In the genomic region with DNA sequence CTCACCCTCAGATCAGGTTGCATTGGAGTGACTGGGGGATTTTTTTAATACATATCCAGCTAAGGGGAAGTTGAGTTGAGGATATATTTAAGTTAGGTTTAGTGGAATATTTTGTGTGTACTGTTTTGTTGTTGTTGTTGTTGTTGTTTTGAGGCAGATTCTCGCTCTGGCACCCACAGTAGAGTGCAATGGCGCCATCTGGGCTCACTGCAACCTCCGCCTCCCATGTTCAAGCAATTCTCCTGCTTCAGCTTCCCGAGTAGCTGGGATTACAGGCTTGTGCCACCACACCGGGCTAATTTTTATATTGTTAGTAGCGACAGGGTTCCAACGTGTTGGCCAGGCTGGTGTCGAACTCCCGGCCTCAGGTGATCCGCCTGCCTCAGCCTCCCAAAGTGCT, we compare ENCODE assay signal across 4 cellular contexts.
TF ChIP-seq lines count a peak whose summit lies in the region.

No MANE protein-coding gene starts in this region.

TF ChIP-seq in SK-N-SH, 30 proteins besides CTCF, POLR2A, EP300 and RAD21:
- TF ChIP-seq, protein P1, sequence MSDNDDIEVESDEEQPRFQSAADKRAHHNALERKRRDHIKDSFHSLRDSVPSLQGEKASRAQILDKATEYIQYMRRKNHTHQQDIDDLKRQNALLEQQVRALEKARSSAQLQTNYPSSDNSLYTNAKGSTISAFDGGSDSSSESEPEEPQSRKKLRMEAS (IDR thresholded peaks at IDR 0.05; ENCODE audit: low read depth): no peak

TF ChIP-seq in SK-N-SH treated with all-trans-retinoic acid at 6 μM for 48 hours, 23 proteins besides CTCF, POLR2A, EP300 and RAD21 (continued from another document):
- TF ChIP-seq ARNTL (CRISPR knock-in tag; IDR thresholded peaks at IDR 0.05; ENCODE audit: borderline replicate concordance, low read depth) (no peak), ZFP3 (CRISPR knock-in tag; IDR thresholded peaks at IDR 0.05) (no peak), GLIS3 (CRISPR knock-in tag; IDR thresholded peaks at IDR 0.05) (no peak), ZNF70 (CRISPR knock-in tag; IDR thresholded peaks at IDR 0.05) (no peak), ZFP30 (CRISPR knock-in tag; IDR thresholded peaks at IDR 0.05) (no peak), POU6F1 (CRISPR knock-in tag; IDR thresholded peaks at IDR 0.05; ENCODE audit: borderline replicate concordance, low read depth) (no peak), ZNF565 (CRISPR knock-in tag; conservative IDR thresholded peaks at IDR 0.05; ENCODE audit: low read depth) (no peak)
- TF ChIP-seq, protein P2, sequence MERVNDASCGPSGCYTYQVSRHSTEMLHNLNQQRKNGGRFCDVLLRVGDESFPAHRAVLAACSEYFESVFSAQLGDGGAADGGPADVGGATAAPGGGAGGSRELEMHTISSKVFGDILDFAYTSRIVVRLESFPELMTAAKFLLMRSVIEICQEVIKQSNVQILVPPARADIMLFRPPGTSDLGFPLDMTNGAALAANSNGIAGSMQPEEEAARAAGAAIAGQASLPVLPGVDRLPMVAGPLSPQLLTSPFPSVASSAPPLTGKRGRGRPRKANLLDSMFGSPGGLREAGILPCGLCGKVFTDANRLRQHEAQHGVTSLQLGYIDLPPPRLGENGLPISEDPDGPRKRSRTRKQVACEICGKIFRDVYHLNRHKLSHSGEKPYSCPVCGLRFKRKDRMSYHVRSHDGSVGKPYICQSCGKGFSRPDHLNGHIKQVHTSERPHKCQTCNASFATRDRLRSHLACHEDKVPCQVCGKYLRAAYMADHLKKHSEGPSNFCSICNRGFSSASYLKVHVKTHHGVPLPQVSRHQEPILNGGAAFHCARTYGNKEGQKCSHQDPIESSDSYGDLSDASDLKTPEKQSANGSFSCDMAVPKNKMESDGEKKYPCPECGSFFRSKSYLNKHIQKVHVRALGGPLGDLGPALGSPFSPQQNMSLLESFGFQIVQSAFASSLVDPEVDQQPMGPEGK (CRISPR knock-in tag; IDR thresholded peaks at IDR 0.05; ENCODE audit: borderline replicate concordance): no peak

TF ChIP-seq in Ishikawa, 13 proteins besides CTCF, POLR2A, EP300 and RAD21 (continued from another document):
- TF ChIP-seq CREB1 (IDR thresholded peaks at IDR 0.05; ENCODE audit: low read depth) (no peak), TCF12 (IDR thresholded peaks at IDR 0.05; ENCODE audit: low read depth) (no peak), YY1 (IDR thresholded peaks at IDR 0.05; ENCODE audit: low read depth) (no peak)

TF ChIP-seq in H1, 55 proteins besides CTCF, POLR2A, EP300 and RAD21:
- TF ChIP-seq NANOG (IDR thresholded peaks at IDR 0.05; ENCODE audit: insufficient read depth, low read depth, low read length, poor library complexity, severe bottlenecking) (no peak), TCF12 (IDR thresholded peaks at IDR 0.05; ENCODE audit: low read depth, low read length) (no peak), SIRT6 (IDR thresholded peaks at IDR 0.05; ENCODE audit: low read length) (no peak), CHD1 (IDR thresholded peaks at IDR 0.05; ENCODE audit: low read depth, low read length) (no peak), CHD2 (IDR thresholded peaks at IDR 0.05; ENCODE audit: low read length) (no peak), SP1 (IDR thresholded peaks at IDR 0.05; ENCODE audit: low read depth, low read length) (no peak), ATF2 (IDR thresholded peaks at IDR 0.05; ENCODE audit: low read length) (no peak), RFX5 (IDR thresholded peaks at IDR 0.05; ENCODE audit: borderline replicate concordance, low read depth, low read length) (no peak), HDAC6 (IDR thresholded peaks at IDR 0.05; ENCODE audit: low read depth, low read length) (no peak), MAFK (IDR thresholded peaks at IDR 0.05; ENCODE audit: low read depth, low read length) (no peak), SAP30 (IDR thresholded peaks at IDR 0.05; ENCODE audit: insufficient read depth, insufficient replicate concordance, low read length) (no peak), SIN3A (conservative IDR thresholded peaks at IDR 0.05 in 1 of 2, IDR thresholded peaks at IDR 0.05 in 1 of 2; ENCODE audit: low read depth in 1 of 2, low read length in 2 of 2) (no peak), KDM5A (IDR thresholded peaks at IDR 0.05; ENCODE audit: low read length) (no peak), CBX8 (IDR thresholded peaks at IDR 0.05; ENCODE audit: borderline replicate concordance, low read depth, low read length) (no peak), JUND (IDR thresholded peaks at IDR 0.05; ENCODE audit: low read length) (no peak), JUN (IDR thresholded peaks at IDR 0.05; ENCODE audit: low read depth, low read length) (no peak), TEAD4 (IDR thresholded peaks at IDR 0.05; ENCODE audit: low read depth, low read length) (no peak), SP4 (IDR thresholded peaks at IDR 0.05; ENCODE audit: low read length) (no peak), KDM1A (IDR thresholded peaks at IDR 0.05; ENCODE audit: borderline replicate concordance, low read length) (no peak)
- TF ChIP-seq, protein P3, sequence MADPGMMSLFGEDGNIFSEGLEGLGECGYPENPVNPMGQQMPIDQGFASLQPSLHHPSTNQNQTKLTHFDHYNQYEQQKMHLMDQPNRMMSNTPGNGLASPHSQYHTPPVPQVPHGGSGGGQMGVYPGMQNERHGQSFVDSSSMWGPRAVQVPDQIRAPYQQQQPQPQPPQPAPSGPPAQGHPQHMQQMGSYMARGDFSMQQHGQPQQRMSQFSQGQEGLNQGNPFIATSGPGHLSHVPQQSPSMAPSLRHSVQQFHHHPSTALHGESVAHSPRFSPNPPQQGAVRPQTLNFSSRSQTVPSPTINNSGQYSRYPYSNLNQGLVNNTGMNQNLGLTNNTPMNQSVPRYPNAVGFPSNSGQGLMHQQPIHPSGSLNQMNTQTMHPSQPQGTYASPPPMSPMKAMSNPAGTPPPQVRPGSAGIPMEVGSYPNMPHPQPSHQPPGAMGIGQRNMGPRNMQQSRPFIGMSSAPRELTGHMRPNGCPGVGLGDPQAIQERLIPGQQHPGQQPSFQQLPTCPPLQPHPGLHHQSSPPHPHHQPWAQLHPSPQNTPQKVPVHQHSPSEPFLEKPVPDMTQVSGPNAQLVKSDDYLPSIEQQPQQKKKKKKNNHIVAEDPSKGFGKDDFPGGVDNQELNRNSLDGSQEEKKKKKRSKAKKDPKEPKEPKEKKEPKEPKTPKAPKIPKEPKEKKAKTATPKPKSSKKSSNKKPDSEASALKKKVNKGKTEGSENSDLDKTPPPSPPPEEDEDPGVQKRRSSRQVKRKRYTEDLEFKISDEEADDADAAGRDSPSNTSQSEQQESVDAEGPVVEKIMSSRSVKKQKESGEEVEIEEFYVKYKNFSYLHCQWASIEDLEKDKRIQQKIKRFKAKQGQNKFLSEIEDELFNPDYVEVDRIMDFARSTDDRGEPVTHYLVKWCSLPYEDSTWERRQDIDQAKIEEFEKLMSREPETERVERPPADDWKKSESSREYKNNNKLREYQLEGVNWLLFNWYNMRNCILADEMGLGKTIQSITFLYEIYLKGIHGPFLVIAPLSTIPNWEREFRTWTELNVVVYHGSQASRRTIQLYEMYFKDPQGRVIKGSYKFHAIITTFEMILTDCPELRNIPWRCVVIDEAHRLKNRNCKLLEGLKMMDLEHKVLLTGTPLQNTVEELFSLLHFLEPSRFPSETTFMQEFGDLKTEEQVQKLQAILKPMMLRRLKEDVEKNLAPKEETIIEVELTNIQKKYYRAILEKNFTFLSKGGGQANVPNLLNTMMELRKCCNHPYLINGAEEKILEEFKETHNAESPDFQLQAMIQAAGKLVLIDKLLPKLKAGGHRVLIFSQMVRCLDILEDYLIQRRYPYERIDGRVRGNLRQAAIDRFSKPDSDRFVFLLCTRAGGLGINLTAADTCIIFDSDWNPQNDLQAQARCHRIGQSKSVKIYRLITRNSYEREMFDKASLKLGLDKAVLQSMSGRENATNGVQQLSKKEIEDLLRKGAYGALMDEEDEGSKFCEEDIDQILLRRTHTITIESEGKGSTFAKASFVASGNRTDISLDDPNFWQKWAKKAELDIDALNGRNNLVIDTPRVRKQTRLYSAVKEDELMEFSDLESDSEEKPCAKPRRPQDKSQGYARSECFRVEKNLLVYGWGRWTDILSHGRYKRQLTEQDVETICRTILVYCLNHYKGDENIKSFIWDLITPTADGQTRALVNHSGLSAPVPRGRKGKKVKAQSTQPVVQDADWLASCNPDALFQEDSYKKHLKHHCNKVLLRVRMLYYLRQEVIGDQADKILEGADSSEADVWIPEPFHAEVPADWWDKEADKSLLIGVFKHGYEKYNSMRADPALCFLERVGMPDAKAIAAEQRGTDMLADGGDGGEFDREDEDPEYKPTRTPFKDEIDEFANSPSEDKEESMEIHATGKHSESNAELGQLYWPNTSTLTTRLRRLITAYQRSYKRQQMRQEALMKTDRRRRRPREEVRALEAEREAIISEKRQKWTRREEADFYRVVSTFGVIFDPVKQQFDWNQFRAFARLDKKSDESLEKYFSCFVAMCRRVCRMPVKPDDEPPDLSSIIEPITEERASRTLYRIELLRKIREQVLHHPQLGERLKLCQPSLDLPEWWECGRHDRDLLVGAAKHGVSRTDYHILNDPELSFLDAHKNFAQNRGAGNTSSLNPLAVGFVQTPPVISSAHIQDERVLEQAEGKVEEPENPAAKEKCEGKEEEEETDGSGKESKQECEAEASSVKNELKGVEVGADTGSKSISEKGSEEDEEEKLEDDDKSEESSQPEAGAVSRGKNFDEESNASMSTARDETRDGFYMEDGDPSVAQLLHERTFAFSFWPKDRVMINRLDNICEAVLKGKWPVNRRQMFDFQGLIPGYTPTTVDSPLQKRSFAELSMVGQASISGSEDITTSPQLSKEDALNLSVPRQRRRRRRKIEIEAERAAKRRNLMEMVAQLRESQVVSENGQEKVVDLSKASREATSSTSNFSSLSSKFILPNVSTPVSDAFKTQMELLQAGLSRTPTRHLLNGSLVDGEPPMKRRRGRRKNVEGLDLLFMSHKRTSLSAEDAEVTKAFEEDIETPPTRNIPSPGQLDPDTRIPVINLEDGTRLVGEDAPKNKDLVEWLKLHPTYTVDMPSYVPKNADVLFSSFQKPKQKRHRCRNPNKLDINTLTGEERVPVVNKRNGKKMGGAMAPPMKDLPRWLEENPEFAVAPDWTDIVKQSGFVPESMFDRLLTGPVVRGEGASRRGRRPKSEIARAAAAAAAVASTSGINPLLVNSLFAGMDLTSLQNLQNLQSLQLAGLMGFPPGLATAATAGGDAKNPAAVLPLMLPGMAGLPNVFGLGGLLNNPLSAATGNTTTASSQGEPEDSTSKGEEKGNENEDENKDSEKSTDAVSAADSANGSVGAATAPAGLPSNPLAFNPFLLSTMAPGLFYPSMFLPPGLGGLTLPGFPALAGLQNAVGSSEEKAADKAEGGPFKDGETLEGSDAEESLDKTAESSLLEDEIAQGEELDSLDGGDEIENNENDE (IDR thresholded peaks at IDR 0.05; ENCODE audit: insufficient replicate concordance, low read length): no peak
TF ChIP-seq in H1: peak in this region for 0.
